Comparison of ENCODE assay signal across 1 cellular context in genomic region chr1:52366517-52366827, GRCh38.
TF ChIP-seq lines count a peak whose summit lies in the region.

No MANE protein-coding gene starts in this region.

TF ChIP-seq in H1, 55 proteins besides CTCF, POLR2A, EP300 and RAD21:
- TF ChIP-seq ASH2L (IDR thresholded peaks at IDR 0.05; ENCODE audit: low read length): no peak
- TF ChIP-seq POLR2AphosphoS5 (IDR thresholded peaks at IDR 0.05; ENCODE audit: low read depth, low read length): no peak
- TF ChIP-seq TBP (IDR thresholded peaks at IDR 0.05; ENCODE audit: low read depth, low read length): no peak
- TF ChIP-seq SUZ12 (IDR thresholded peaks at IDR 0.05; ENCODE audit: low read length): no peak
- no peak for TF ChIP-seq CHD7 (IDR thresholded peaks at IDR 0.05; ENCODE audit: insufficient replicate concordance, low read length)
- no peak for TF ChIP-seq CTBP2 (IDR thresholded peaks at IDR 0.05; ENCODE audit: borderline replicate concordance, insufficient read depth, insufficient read length, low read length)
- TF ChIP-seq SIX5 (IDR thresholded peaks at IDR 0.05; ENCODE audit: low read depth, low read length): no peak
- TF ChIP-seq TEAD4 (IDR thresholded peaks at IDR 0.05; ENCODE audit: low read depth, low read length): no peak
- TF ChIP-seq EZH2 (IDR thresholded peaks at IDR 0.05; ENCODE audit: low read depth, low read length, severe bottlenecking): no peak
- TF ChIP-seq YY1 (IDR thresholded peaks at IDR 0.05; ENCODE audit: low read depth, low read length): no peak
